ENCODE assay signal across 1 cellular context in the genomic region with DNA sequence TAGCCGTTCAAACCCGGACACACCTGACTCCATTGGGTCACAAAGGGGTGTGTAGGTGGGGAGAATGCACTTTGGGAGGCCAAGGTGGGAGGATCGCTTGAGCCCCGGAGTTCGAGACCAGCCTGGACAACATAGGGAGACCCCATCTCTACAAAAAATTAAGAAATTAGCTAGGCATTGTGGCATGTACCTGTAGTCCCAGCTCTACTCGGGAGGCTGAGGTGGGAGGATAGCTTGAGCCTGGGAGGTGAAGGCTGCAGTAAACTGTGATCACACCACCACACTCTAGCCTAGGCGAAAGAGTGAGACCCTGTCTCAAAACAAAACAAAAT.
TF ChIP-seq lines count a peak whose summit lies in the region.

No MANE protein-coding gene starts in this region.

TF ChIP-seq in A549, 52 proteins besides CTCF, POLR2A, EP300 and RAD21 (continued from another document):
- TF ChIP-seq, protein P1, sequence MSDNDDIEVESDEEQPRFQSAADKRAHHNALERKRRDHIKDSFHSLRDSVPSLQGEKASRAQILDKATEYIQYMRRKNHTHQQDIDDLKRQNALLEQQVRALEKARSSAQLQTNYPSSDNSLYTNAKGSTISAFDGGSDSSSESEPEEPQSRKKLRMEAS (IDR thresholded peaks at IDR 0.05): no peak
- TF ChIP-seq, protein P2, sequence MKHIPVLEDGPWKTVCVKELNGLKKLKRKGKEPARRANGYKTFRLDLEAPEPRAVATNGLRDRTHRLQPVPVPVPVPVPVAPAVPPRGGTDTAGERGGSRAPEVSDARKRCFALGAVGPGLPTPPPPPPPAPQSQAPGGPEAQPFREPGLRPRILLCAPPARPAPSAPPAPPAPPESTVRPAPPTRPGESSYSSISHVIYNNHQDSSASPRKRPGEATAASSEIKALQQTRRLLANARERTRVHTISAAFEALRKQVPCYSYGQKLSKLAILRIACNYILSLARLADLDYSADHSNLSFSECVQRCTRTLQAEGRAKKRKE (CRISPR knock-in tag; IDR thresholded peaks at IDR 0.05; ENCODE audit: low read depth): no peak
- no peak for TF ChIP-seq JUN (IDR thresholded peaks at IDR 0.05)
- TF ChIP-seq, protein P3, sequence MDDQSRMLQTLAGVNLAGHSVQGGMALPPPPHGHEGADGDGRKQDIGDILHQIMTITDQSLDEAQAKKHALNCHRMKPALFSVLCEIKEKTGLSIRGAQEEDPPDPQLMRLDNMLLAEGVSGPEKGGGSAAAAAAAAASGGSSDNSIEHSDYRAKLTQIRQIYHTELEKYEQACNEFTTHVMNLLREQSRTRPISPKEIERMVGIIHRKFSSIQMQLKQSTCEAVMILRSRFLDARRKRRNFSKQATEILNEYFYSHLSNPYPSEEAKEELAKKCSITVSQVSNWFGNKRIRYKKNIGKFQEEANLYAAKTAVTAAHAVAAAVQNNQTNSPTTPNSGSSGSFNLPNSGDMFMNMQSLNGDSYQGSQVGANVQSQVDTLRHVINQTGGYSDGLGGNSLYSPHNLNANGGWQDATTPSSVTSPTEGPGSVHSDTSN (IDR thresholded peaks at IDR 0.05): no peak
- TF ChIP-seq BHLHE40 (IDR thresholded peaks at IDR 0.05; ENCODE audit: low read depth, low read length): no peak
- TF ChIP-seq HMGXB4 (CRISPR knock-in tag; IDR thresholded peaks at IDR 0.05; ENCODE audit: borderline replicate concordance): no peak
